In the genomic region with DNA sequence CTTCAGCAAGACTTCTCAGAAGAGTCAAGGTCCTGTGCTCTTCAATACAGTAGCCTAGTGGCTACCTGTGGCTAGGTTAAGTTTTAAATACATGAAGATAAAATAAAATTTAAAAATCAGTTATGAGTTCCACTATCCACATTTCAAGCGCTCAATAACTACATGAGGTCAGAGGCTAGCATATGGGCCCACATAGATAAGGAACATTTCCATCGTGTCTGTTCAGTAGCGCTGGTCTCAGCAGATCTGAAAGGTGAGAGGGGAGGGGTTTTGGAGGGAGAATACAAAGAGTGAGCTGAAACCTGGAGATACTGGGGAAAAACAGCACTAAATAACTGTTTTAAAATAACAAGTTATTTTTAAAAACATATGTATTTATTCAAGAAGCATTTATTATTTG, we compare ENCODE assay signal across 17 cellular contexts.
A peak's percentile ranks its signal among the peaks of the same experiment; 100 is the strongest.
DNase-seq lines count a peak whose midpoint lies in the region; ATAC-seq and TF ChIP-seq lines count a peak whose summit lies in the region.
"Had no signal": no experiment of that assay in that cellular context is flagged by ENCODE, and none has a peak within 500 bp of the region (broad histone marks: within the 10 kb centered on the region; RNA-seq: fewer than 3 reads in every experiment).

No MANE protein-coding gene starts in this region.

- no peak overlapping the region for H3K9ac ChIP-seq in mammary epithelial cell (ENCODE audit: insufficient read depth, low read length)
- H3K9ac ChIP-seq: GM23248 had no signal

- intact Hi-C loops in MCF 10A (cut with micrococcal nuclease) (no loop called here), mammary epithelial cell (cut with micrococcal nuclease) (no loop called here)

- POLR2A ChIA-PET in MCF 10A (lab: Yijun Ruan, JAX) = interaction anchor here (0.6 to 1.7 kb wide), 7 partner anchors 9 to 368 kb away, joined by 3 to 5 read pairs (median 4); no protein-coding TSS in a partner anchor

- H3K36me3 ChIP-seq in mammary epithelial cell (ENCODE audit: insufficient read depth, low read length) = no peaks in the 10 kb centered on the region

- H3K27me3 ChIP-seq in mammary epithelial cell (ENCODE audit: insufficient read depth, low read length) = no peaks in the 10 kb centered on the region

- H3K4me2 ChIP-seq in mammary epithelial cell (ENCODE audit: insufficient read depth, low read depth, low read length) = no peak overlapping the region

- H3K36me3 Mint-ChIP-seq in MCF 10A (ENCODE audit: insufficient read depth, unreplicated experiment) (peaks cover under 1% of the 10 kb centered on the region), brain (peaks cover 23% of the 10 kb centered on the region), nephron (ENCODE audit: low read depth) (peaks cover 3% of the 10 kb centered on the region)
- peaks cover 2% of the 10 kb centered on the region for H3K36me3 Mint-ChIP-seq in activated naive CD8-positive, alpha-beta T cell treated with anti-CD3 and anti-CD28 coated beads for 36 hours
- H3K36me3 Mint-ChIP-seq: CD8-positive, alpha-beta T cell had no signal

- CTCF ChIA-PET in MCF 10A (lab: Yijun Ruan, JAX) (interaction anchor here (0.6 to 1.1 kb wide), 3 partner anchors 10 to 225 kb away, joined by 3 to 5 read pairs (median 4); no protein-coding TSS in a partner anchor), mammary epithelial cell (lab: Charles Lee; ENCODE audit: low non-redundant PET) (interaction anchor here (0.7 kb wide), 1 partner anchor 1331 kb away, joined by 3 read pairs; no protein-coding TSS in a partner anchor)

- BruUV-seq in MCF 10A (replicated peaks; lab: Mats Ljungman, UMichigan) (no TSS peak), mammary epithelial cell (replicated peaks; lab: Mats Ljungman, UMichigan) (no TSS peak)

- H3K27ac ChIP-seq in mammary epithelial cell (ENCODE audit: insufficient read depth, low read depth, low read length) = no peak overlapping the region
- H3K27ac ChIP-seq: 22Rv1, GM23248, HL-60 had no signal

- H2AFZ ChIP-seq in mammary epithelial cell (ENCODE audit: low read depth, low read length) = no peak overlapping the region
- H2AFZ ChIP-seq: GM23248 had no signal

- peak overlapping the region; percentile 57 for H3K27ac Mint-ChIP-seq in MCF 10A (ENCODE audit: low read depth, unreplicated experiment)
- peak overlapping the region in 4 of 5 experiments; percentile 68 to 85 (median 78) for H3K27ac Mint-ChIP-seq in brain
- H3K27ac Mint-ChIP-seq in nephron = peak overlapping the region in 2 of 3 experiments; percentile 29 to 62
- no peak overlapping the region for H3K27ac Mint-ChIP-seq in activated naive CD8-positive, alpha-beta T cell treated with anti-CD3 and anti-CD28 coated beads for 36 hours
- H3K27ac Mint-ChIP-seq: CD14-positive monocyte; CD8-positive, alpha-beta T cell had no signal

- in situ Hi-C loops in mammary epithelial cell (cut with MboI; ENCODE audit: low sequenced_read_pairs in 2 of 2) = no loop called here

- dilution Hi-C loops in mammary epithelial cell (cut with HindIII; ENCODE audit: low sequenced_read_pairs) = no loop called here

- H3K4me1 ChIP-seq in mammary epithelial cell (ENCODE audit: insufficient read depth, low read length) = peaks cover 13% of the 10 kb centered on the region

- peaks cover 7% of the 10 kb centered on the region for H3K4me1 Mint-ChIP-seq in MCF 10A (ENCODE audit: insufficient read depth, unreplicated experiment)
- H3K4me1 Mint-ChIP-seq in brain = peaks cover 64% of the 10 kb centered on the region
- H3K4me1 Mint-ChIP-seq in nephron = peaks cover 25% of the 10 kb centered on the region
- no peaks in the 10 kb centered on the region for H3K4me1 Mint-ChIP-seq in activated naive CD8-positive, alpha-beta T cell treated with anti-CD3 and anti-CD28 coated beads for 36 hours
- H3K4me1 Mint-ChIP-seq: CD14-positive monocyte had no signal

- H3K9me3 Mint-ChIP-seq in MCF 10A (ENCODE audit: unreplicated experiment) = no peaks in the 10 kb centered on the region
- H3K9me3 Mint-ChIP-seq in brain = peaks cover 0 to 2% (median 0%) of the 10 kb centered on the region in 5 experiments
- no peaks in the 10 kb centered on the region for H3K9me3 Mint-ChIP-seq in nephron
- H3K9me3 Mint-ChIP-seq in activated naive CD8-positive, alpha-beta T cell treated with anti-CD3 and anti-CD28 coated beads for 36 hours = no peaks in the 10 kb centered on the region
- H3K9me3 Mint-ChIP-seq: CD8-positive, alpha-beta T cell had no signal

- TF ChIP-seq CTCF in MCF 10A (IDR thresholded peaks at IDR 0.05; ENCODE audit: unreplicated experiment) (no peak), mammary epithelial cell (conservative IDR thresholded peaks at IDR 0.05 in 1 of 2, IDR thresholded peaks at IDR 0.05 in 1 of 2; ENCODE audit: extremely low read depth in 1 of 2, insufficient read depth in 1 of 2, low read depth in 1 of 2, low read length in 2 of 2) (no peak), brain (conservative IDR thresholded peaks at IDR 0.05) (no peak), nephron (IDR thresholded peaks at IDR 0.05; ENCODE audit: unreplicated experiment in 3 of 3) (no peak)

- H3K4me3 ChIP-seq in mammary epithelial cell (replicated peaks in 1 of 3; ENCODE audit: insufficient read depth in 1 of 3, low read depth in 2 of 3, low read length in 3 of 3) = no peak overlapping the region
- H3K4me3 ChIP-seq: GM23248 had no signal

- H3K27me3 Mint-ChIP-seq in MCF 10A (ENCODE audit: insufficient read depth, unreplicated experiment) (no peaks in the 10 kb centered on the region), brain (no peaks in the 10 kb centered on the region), nephron (ENCODE audit: low read depth) (no peaks in the 10 kb centered on the region)
- H3K27me3 Mint-ChIP-seq in activated naive CD8-positive, alpha-beta T cell treated with anti-CD3 and anti-CD28 coated beads for 36 hours = no peaks in the 10 kb centered on the region

- no peaks in the 10 kb centered on the region for H4K20me1 ChIP-seq in mammary epithelial cell (ENCODE audit: insufficient read depth, low read length)

- DNase-seq in MCF 10A (ENCODE audit: unreplicated experiment) (no peak), mammary epithelial cell (no peak), NCI-H226 (no peak)
- DNase-seq in activated CD4-positive, alpha-beta T cell treated with anti-CD3 and anti-CD28 coated beads, Interleukin-2, amount 50 U/mL, for 4 hours = no peak
- no peak for DNase-seq in activated naive CD8-positive, alpha-beta T cell treated with anti-CD3 and anti-CD28 coated beads for 36 hours
- DNase-seq: CD8-positive, alpha-beta T cell; COR-L47; DMS53; GF-D8; GM23248 had no signal

- H3K9me3 ChIP-seq in mammary epithelial cell (replicated peaks; ENCODE audit: insufficient read depth, low read length) = no peaks in the 10 kb centered on the region

- no peaks in the 10 kb centered on the region for H3K79me2 ChIP-seq in mammary epithelial cell (ENCODE audit: insufficient read depth, low read length)

- no peak overlapping the region for H3K4me3 Mint-ChIP-seq in MCF 10A (ENCODE audit: unreplicated experiment)
- H3K4me3 Mint-ChIP-seq in brain = peak overlapping the region in 3 of 5 experiments; percentile 62 to 77 (median 65)
- no peak overlapping the region for H3K4me3 Mint-ChIP-seq in nephron
- no peak overlapping the region for H3K4me3 Mint-ChIP-seq in activated naive CD8-positive, alpha-beta T cell treated with anti-CD3 and anti-CD28 coated beads for 36 hours
- H3K4me3 Mint-ChIP-seq: CD14-positive monocyte; CD8-positive, alpha-beta T cell had no signal

- 93% methylated on average over 3 of the region's 3 CpGs for WGBS in mammary epithelial cell (ENCODE audit: low coverage, missing lambda C conversion rate)

- no peak for ATAC-seq in GM18502 (IDR thresholded peaks at IDR 0.05; ENCODE audit: poor library complexity, unreplicated experiment)
- ATAC-seq: CD8-positive, alpha-beta T cell; HCT116 had no signal

Comparison
In these comparisons a context has a peak if more than half of its experiments do, and no peak if none do; other contexts are left out.
1. H3K4me3 Mint-ChIP-seq: peak in brain (3 of 5); none in MCF 10A (single experiment), nephron (0 of 3) and activated naive CD8-positive, alpha-beta T cell treated with anti-CD3 and anti-CD28 coated beads for 36 hours (single experiment).